Comparison of ENCODE assay signal across 12 cellular contexts in genomic region chrX:133698298-133698697, GRCh38.
DNase-seq lines count a peak whose midpoint lies in the region; ATAC-seq and TF ChIP-seq lines count a peak whose summit lies in the region.
"Had no signal": no experiment of that assay in that cellular context is flagged by ENCODE, and none has a peak within 500 bp of the region (broad histone marks: within the 10 kb centered on the region; RNA-seq: fewer than 3 reads in every experiment).

No MANE protein-coding gene starts in this region.

- peaks cover 16% of the 10 kb centered on the region for H3K4me1 Mint-ChIP-seq in chondrocyte (ENCODE audit: low read depth)
- no peaks in the 10 kb centered on the region for H3K4me1 Mint-ChIP-seq in stimulated activated memory B cell treated with anti-CD40 and anti-IgM and Interleukin-4, amounts not matched to agents 10 μg/mL and 1 μg/mL and 100 μg/mL, for 72 hours

- DNase-seq in BJ (ENCODE audit: low read depth) = no peak
- DNase-seq in chondrocyte (ENCODE audit: low spot score) = no peak
- DNase-seq in myocyte (ENCODE audit: low read depth) = peak; percentile 8
- DNase-seq in NCI-H1930 (lab: John Stamatoyannopoulos, UW) = no peak
- no peak for DNase-seq in AG08395 (ENCODE audit: low spot score)
- DNase-seq: activated CD4-positive, alpha-beta T cell treated with anti-CD3 and anti-CD28 coated beads, Interleukin-2, amount 50 U/mL, for 4 hours; NCI-H2029 treated with DMSO at 0.1 percent for 48 hours; stimulated activated CD4-positive, alpha-beta T cell treated with anti-CD3 and anti-CD28 coated beads, Interleukin-4, amount 100 ng/mL, for 1 hour had no signal

- H3K36me3 ChIP-seq in BJ (ENCODE audit: control insufficient read depth, insufficient read depth, low read length) (no peaks in the 10 kb centered on the region), KOPT-K1 (ENCODE audit: insufficient read depth, low read length) (no peaks in the 10 kb centered on the region)

- no peak for ATAC-seq in esophagus mucosa
- ATAC-seq in stimulated activated memory B cell treated with anti-CD40 and anti-IgM and Interleukin-4, amounts not matched to agents 10 μg/mL and 1 μg/mL and 100 μg/mL, for 72 hours = no peak

- H3K27me3 ChIP-seq in BJ (ENCODE audit: control insufficient read depth, insufficient read depth, low read length) = no peaks in the 10 kb centered on the region

- H3K9me3 ChIP-seq in KOPT-K1 (ENCODE audit: insufficient read depth, low read length, poor library complexity, severe bottlenecking) = no peaks in the 10 kb centered on the region

- no peaks in the 10 kb centered on the region for H3K27me3 Mint-ChIP-seq in chondrocyte (ENCODE audit: low read depth)
- H3K27me3 Mint-ChIP-seq in stimulated activated memory B cell treated with anti-CD40 and anti-IgM and Interleukin-4, amounts not matched to agents 10 μg/mL and 1 μg/mL and 100 μg/mL, for 72 hours = no peaks in the 10 kb centered on the region

- no peaks in the 10 kb centered on the region for H3K9me3 Mint-ChIP-seq in chondrocyte (ENCODE audit: low read depth)
- H3K9me3 Mint-ChIP-seq in stimulated activated memory B cell treated with anti-CD40 and anti-IgM and Interleukin-4, amounts not matched to agents 10 μg/mL and 1 μg/mL and 100 μg/mL, for 72 hours = no peaks in the 10 kb centered on the region

- POLR2A ChIA-PET in BJ (lab: Charles Lee) = no interaction called here

- no peak overlapping the region for H3K4me3 Mint-ChIP-seq in chondrocyte (ENCODE audit: unreplicated experiment)
- H3K4me3 Mint-ChIP-seq in stimulated activated memory B cell treated with anti-CD40 and anti-IgM and Interleukin-4, amounts not matched to agents 10 μg/mL and 1 μg/mL and 100 μg/mL, for 72 hours = no peak overlapping the region

- H3K27ac Mint-ChIP-seq in chondrocyte (ENCODE audit: unreplicated experiment) = peak overlapping the region; percentile 18
- H3K27ac Mint-ChIP-seq in stimulated activated memory B cell treated with anti-CD40 and anti-IgM and Interleukin-4, amounts not matched to agents 10 μg/mL and 1 μg/mL and 100 μg/mL, for 72 hours = no peak overlapping the region

- TF ChIP-seq CTCF in BJ (IDR thresholded peaks at IDR 0.05; ENCODE audit: insufficient read depth, low read depth, low read length) = 0 out of 2 replicates have a peak, but pooled peaks have one; percentile 18
- peak; percentile 78 for TF ChIP-seq CTCF in chondrocyte (IDR thresholded peaks at IDR 0.05)

- H3K36me3 Mint-ChIP-seq in chondrocyte (ENCODE audit: low read depth) = no peaks in the 10 kb centered on the region
- H3K36me3 Mint-ChIP-seq in stimulated activated memory B cell treated with anti-CD40 and anti-IgM and Interleukin-4, amounts not matched to agents 10 μg/mL and 1 μg/mL and 100 μg/mL, for 72 hours = no peaks in the 10 kb centered on the region

- no peak overlapping the region for H3K4me3 ChIP-seq in BJ (ENCODE audit: low read depth, low read length)
- H3K4me3 ChIP-seq: SK-N-MC had no signal

- H3K27ac ChIP-seq in KOPT-K1 (ENCODE audit: low read depth, low read length, poor library complexity, severe bottlenecking) = peak overlapping the region; percentile 69
- H3K27ac ChIP-seq: SK-N-MC had no signal

- CTCF ChIA-PET in BJ (lab: Yijun Ruan, JAX) = interaction anchor here (0.9 to 1.5 kb wide), 3 partner anchors 8 to 141 kb away, joined by 3 to 6 read pairs (median 4); no protein-coding TSS in a partner anchor
